Comparison of ENCODE assay signal across 8 cellular contexts in genomic region chr1:206489980-206490534, GRCh38. TPM values are rescaled to one million over a fixed set of nuclear protein-coding genes. Genes with fewer than 3 reads are reported as not detected.
A peak's percentile ranks its signal among the peaks of the same experiment; 100 is the strongest.
DNase-seq lines count a peak whose midpoint lies in the region; ATAC-seq and TF ChIP-seq lines count a peak whose summit lies in the region.

No MANE protein-coding gene starts in this region.

- H3K4me3 ChIP-seq in body of pancreas: no peak overlapping the region

- no peak for TF ChIP-seq POLR2A in body of pancreas (IDR thresholded peaks at IDR 0.05)

- H3K36me3 ChIP-seq in body of pancreas (replicated peaks in 1 of 2; ENCODE audit: insufficient read depth in 1 of 2, low read depth in 2 of 2): no peaks in the 10 kb centered on the region

- no peaks in the 10 kb centered on the region for H3K27me3 ChIP-seq in body of pancreas

- WGBS in body of pancreas, 2 donors: 37 to 40% methylated on average over 11 to 14 of the region's 14 CpGs

- DNase-seq in Ammon's horn (ENCODE audit: low spot score): peak; percentile 78
- peak; percentile 74 for DNase-seq in GM19240 (ENCODE audit: insufficient read length, low spot score)
- peak; percentile 68 for DNase-seq in NCI-H1694 treated with DMSO at 0.1 percent for 48 hours (lab: John Stamatoyannopoulos, UW)
- DNase-seq in body of pancreas: peak; percentile 86 to 90 (median 88)
- peak; percentile 82 for DNase-seq in inferior parietal cortex (ENCODE audit: extremely low spot score)
- DNase-seq in stimulated activated CD4-positive, alpha-beta T cell treated with anti-CD3 and anti-CD28 coated beads, Interleukin-1b, Interleukin-23, amount 100 ng/mL, for 1 hour (ENCODE audit: low read depth in 2 of 2): peak; percentile 34 to 73

- H3K27ac ChIP-seq in VCaP (no peak overlapping the region), body of pancreas (no peak overlapping the region)

- peaks cover 11% of the 10 kb centered on the region for H3K4me1 ChIP-seq in body of pancreas

- intact Hi-C loops in body of pancreas (cut with DNase I): loop anchor here (10.0 kb wide), 3 partner anchors 55 to 425 kb away; no protein-coding TSS in a partner anchor

- TF ChIP-seq CTCF in VCaP (conservative IDR thresholded peaks at IDR 0.05) (peak; percentile 96), body of pancreas (IDR thresholded peaks at IDR 0.05) (peak; percentile 94 to 99 (median 98))

- no peaks in the 10 kb centered on the region for H3K9me3 ChIP-seq in body of pancreas

- ATAC-seq in body of pancreas: peak; percentile 96
- no peak for ATAC-seq in HG03135 (IDR thresholded peaks at IDR 0.05; ENCODE audit: unreplicated experiment)

RNA-seq across cellular contexts. Expression of gene RASSF5, which starts 17.3 kb away (rescaled TPM):
- 10 to 100 TPM; 21.5 to 35.9 TPM for total RNA-seq in body of pancreas

RNA-seq across cellular contexts. Expression of gene IKBKE, which starts 19.8 kb away (rescaled TPM):
- 10 to 100 TPM in 1 of 2 donors, 1 to 10 TPM in 1; 5.4 to 10.2 TPM for total RNA-seq in body of pancreas
